ENCODE assay signal across 11 cellular contexts in genomic region chr2:112630268-112630667, GRCh38. TPM values are rescaled to one million over a fixed set of nuclear protein-coding genes. Genes with fewer than 3 reads are reported as not detected.
DNase-seq lines count a peak whose midpoint lies in the region; ATAC-seq and TF ChIP-seq lines count a peak whose summit lies in the region.
"Had no signal": no experiment of that assay in that cellular context is flagged by ENCODE, and none has a peak within 500 bp of the region (broad histone marks: within the 10 kb centered on the region; RNA-seq: fewer than 3 reads in every experiment).

No MANE protein-coding gene starts in this region.

- H3K79me2 ChIP-seq in mammary epithelial cell (ENCODE audit: insufficient read depth, low read length), result peaks cover 17% of the 10 kb centered on the region
- H3K79me2 ChIP-seq: parathyroid adenoma had no signal

- peak overlapping the region; percentile 71 for H2AFZ ChIP-seq in mammary epithelial cell (ENCODE audit: low read depth, low read length)

- TF ChIP-seq POLR2A in sigmoid colon (IDR thresholded peaks at IDR 0.05), result no peak

- CTCF ChIA-PET in mammary epithelial cell (lab: Charles Lee; ENCODE audit: low non-redundant PET), result interaction anchor here (0.6 kb wide), 1 partner anchor 15 kb away, joined by 3 read pairs; no protein-coding TSS in a partner anchor

- H3K9ac ChIP-seq in mammary epithelial cell (ENCODE audit: insufficient read depth, low read length), result peak overlapping the region; percentile 33
- H3K9ac ChIP-seq: parathyroid adenoma had no signal

- dilution Hi-C loops in mammary epithelial cell (cut with HindIII; ENCODE audit: low sequenced_read_pairs), result no loop called here

- H3K27ac ChIP-seq in KOPT-K1 (ENCODE audit: low read depth, low read length, poor library complexity, severe bottlenecking) (peak overlapping the region; percentile 52), mammary epithelial cell (ENCODE audit: insufficient read depth, low read depth, low read length) (peak overlapping the region; percentile 63), sigmoid colon (no peak overlapping the region)
- H3K27ac ChIP-seq: parathyroid adenoma had no signal

- H3K4me2 ChIP-seq in mammary epithelial cell (ENCODE audit: insufficient read depth, low read depth, low read length), result peak overlapping the region; percentile 93

- ATAC-seq in HG03139 (IDR thresholded peaks at IDR 0.05; ENCODE audit: unreplicated experiment) (no peak), HG03460 (IDR thresholded peaks at IDR 0.05; ENCODE audit: unreplicated experiment) (no peak)

- H4K20me1 ChIP-seq in mammary epithelial cell (ENCODE audit: insufficient read depth, low read length), result no peaks in the 10 kb centered on the region

- peaks cover 69% of the 10 kb centered on the region for H3K4me1 ChIP-seq in mammary epithelial cell (ENCODE audit: insufficient read depth, low read length)
- H3K4me1 ChIP-seq in sigmoid colon, result peaks cover 0 to 8% (median 7%) of the 10 kb centered on the region in 4 donors
- H3K4me1 ChIP-seq: parathyroid adenoma had no signal

- TF ChIP-seq EP300 in sigmoid colon (IDR thresholded peaks at IDR 0.05), result no peak

- DNase-seq in NCI-H82 (lab: John Stamatoyannopoulos, UW), result peak; percentile 19
- no peak for DNase-seq in NCI-H82 treated with DMSO at 0.1 percent for 48 hours (lab: John Stamatoyannopoulos, UW; ENCODE audit: unreplicated experiment)
- no peak for DNase-seq in mammary epithelial cell
- peak; percentile 26 for DNase-seq in sigmoid colon
- no peak for DNase-seq in SW480 (ENCODE audit: low spot score)
- DNase-seq: 8988T had no signal

- no peaks in the 10 kb centered on the region for H3K9me3 ChIP-seq in KOPT-K1 (ENCODE audit: insufficient read depth, low read length, poor library complexity, severe bottlenecking)
- H3K9me3 ChIP-seq in mammary epithelial cell (replicated peaks; ENCODE audit: insufficient read depth, low read length), result no peaks in the 10 kb centered on the region
- no peaks in the 10 kb centered on the region for H3K9me3 ChIP-seq in sigmoid colon
- H3K9me3 ChIP-seq: stomach had no signal

- in situ Hi-C loops in mammary epithelial cell (cut with MboI; ENCODE audit: low sequenced_read_pairs in 2 of 2), result no loop called here

- H3K4me3 ChIP-seq in mammary epithelial cell (replicated peaks in 1 of 3; ENCODE audit: insufficient read depth in 1 of 3, low read depth in 2 of 3, low read length in 3 of 3), result peak overlapping the region in 1 of 3 experiments; percentile 1
- no peak overlapping the region for H3K4me3 ChIP-seq in sigmoid colon
- H3K4me3 ChIP-seq: stomach had no signal

- intact Hi-C loops in mammary epithelial cell (cut with micrococcal nuclease), result no loop called here
- intact Hi-C loops in sigmoid colon (cut with DNase I), result no loop called here

- BruUV-seq in mammary epithelial cell (replicated peaks; lab: Mats Ljungman, UMichigan), result no TSS peak

- no peaks in the 10 kb centered on the region for H3K27me3 ChIP-seq in mammary epithelial cell (ENCODE audit: insufficient read depth, low read length)
- H3K27me3 ChIP-seq in sigmoid colon, result peaks cover 0 to 11% (median 0%) of the 10 kb centered on the region in 3 donors

- no peak for TF ChIP-seq CTCF in mammary epithelial cell (conservative IDR thresholded peaks at IDR 0.05 in 1 of 2, IDR thresholded peaks at IDR 0.05 in 1 of 2; ENCODE audit: extremely low read depth in 1 of 2, insufficient read depth in 1 of 2, low read depth in 1 of 2, low read length in 2 of 2)
- TF ChIP-seq CTCF in sigmoid colon (IDR thresholded peaks at IDR 0.05), result no peak

- 9% methylated on average over 4 of the region's 4 CpGs for WGBS in mammary epithelial cell (ENCODE audit: low coverage, missing lambda C conversion rate)
- 72 to 89% methylated on average over 4 of the region's 4 CpGs for WGBS in sigmoid colon, 2 donors

- H3K36me3 ChIP-seq in KOPT-K1 (ENCODE audit: insufficient read depth, low read length) (no peaks in the 10 kb centered on the region), mammary epithelial cell (ENCODE audit: insufficient read depth, low read length) (no peaks in the 10 kb centered on the region), sigmoid colon (no peaks in the 10 kb centered on the region)
- H3K36me3 ChIP-seq: stomach had no signal

RNA-seq across cellular contexts. Expression of gene SLC20A1, which starts 15.5 kb away (rescaled TPM):
- 100 to 1,000 TPM; 227 to 533 TPM for total RNA-seq in mammary epithelial cell
- 441 TPM for polyA plus RNA-seq in mammary epithelial cell
- polyA minus RNA-seq in mammary epithelial cell, result 761 TPM
- total RNA-seq in sigmoid colon, result 10 to 100 TPM; 11.4 to 25.1 (median 14.3) TPM
- polyA plus RNA-seq in sigmoid colon, result 10 to 100 TPM; 18.0 to 34.9 (median 31.0) TPM

RNA-seq across cellular contexts. Expression of gene CHCHD5, which starts 45.9 kb away (rescaled TPM):
- total RNA-seq in mammary epithelial cell (10 to 100 TPM; 10.2 to 42.6 TPM), sigmoid colon (10 to 100 TPM; 13.8 to 36.4 (median 25.3) TPM)
- polyA plus RNA-seq in mammary epithelial cell (32.6 TPM), sigmoid colon (10 to 100 TPM; 41.8 to 62.5 (median 43.0) TPM)
- 19.7 TPM for polyA minus RNA-seq in mammary epithelial cell

Comparison
In these comparisons a context has a peak if more than half of its experiments do, and no peak if none do; other contexts are left out.
1. DNase-seq: peak in NCI-H82 (single experiment) and sigmoid colon (single experiment); none in NCI-H82 treated with DMSO at 0.1 percent for 48 hours (single experiment), mammary epithelial cell (single experiment) and SW480 (single experiment).
2. H3K27ac ChIP-seq: peak in KOPT-K1 (single experiment) and mammary epithelial cell (single experiment); none in sigmoid colon (0 of 4).
3. RNA of gene SLC20A1, which starts 15.5 kb away (total RNA-seq): 227 to 533 TPM in mammary epithelial cell; 11.4 to 25.1 TPM in sigmoid colon; every median in the first group is over 4 times any median in the second.